In genomic region chr4:703336-704197, GRCh38 we compare ENCODE assay signal across 15 cellular contexts. TPM values are rescaled to one million over a fixed set of nuclear protein-coding genes. Genes with fewer than 3 reads are reported as not detected.
DNase-seq lines count a peak whose midpoint lies in the region; ATAC-seq, FAIRE-seq and TF ChIP-seq lines count a peak whose summit lies in the region.
"Had no signal": no experiment of that assay in that cellular context is flagged by ENCODE, and none has a peak within 500 bp of the region (broad histone marks: within the 10 kb centered on the region; RNA-seq: fewer than 3 reads in every experiment).

No MANE protein-coding gene starts in this region.

- H3K27me3 Mint-ChIP-seq in T-helper 17 cell: no peaks in the 10 kb centered on the region
- H3K27me3 Mint-ChIP-seq: CD4-positive, alpha-beta T cell had no signal

- no peak for FAIRE-seq in HepG2 (lab: Jason Lieb, UNC)
- FAIRE-seq: D721Med, G401.6, GM12891, H1, HTR-8/SVneo had no signal

- TF ChIP-seq RAD21 in HepG2 (CRISPR knock-in tag; IDR thresholded peaks at IDR 0.05): no peak

- no TSS peak for BruUV-seq in HepG2 (replicated peaks; lab: Mats Ljungman, UMichigan)

- H4K20me1 ChIP-seq in HepG2 (ENCODE audit: insufficient read depth, low read length): peaks cover 12% of the 10 kb centered on the region

- intact Hi-C loops in HepG2 (cut with micrococcal nuclease; ENCODE audit: unreplicated experiment) (loop anchor here (2.0 kb wide), 1 partner anchor 17 kb away; no protein-coding TSS in a partner anchor), ovary (cut with DNase I) (no loop called here)

- H3K4me1 ChIP-seq in HepG2 (ENCODE audit: insufficient read depth, low read length) (peaks cover 57% of the 10 kb centered on the region), ovary (ENCODE audit: insufficient read depth) (peaks cover 16% of the 10 kb centered on the region)
- H3K4me1 ChIP-seq: Caco-2 had no signal

- TF ChIP-seq POLR2A in HepG2 (IDR thresholded peaks at IDR 0.05; ENCODE audit: insufficient read depth in 1 of 2, low read depth in 2 of 2, low read length in 2 of 2): no peak
- TF ChIP-seq POLR2A in ovary (IDR thresholded peaks at IDR 0.05): no peak

- no peak overlapping the region for H3K27ac ChIP-seq in HepG2 (ENCODE audit: extremely low read length, insufficient read depth, low read length)
- H3K27ac ChIP-seq in ovary: no peak overlapping the region
- H3K27ac ChIP-seq: C4-2B had no signal

- DNase-seq in T-helper 17 cell: no peak
- no peak for DNase-seq in HepG2 (ENCODE audit: low spot score)
- DNase-seq in ovary: peak in 3 of 5 donors; percentile 36 to 48 (median 45)
- DNase-seq in activated CD8-positive, alpha-beta memory T cell treated with anti-CD3 and anti-CD28 coated beads, Interleukin-2, amount 50 U/mL, for 4 hours: no peak
- DNase-seq in activated CD4-positive, CD25-positive, alpha-beta regulatory T cell treated with anti-CD3 and anti-CD28 coated beads, Interleukin-2, amount 50 U/mL, for 72 hours: no peak
- DNase-seq in AG08395 (ENCODE audit: low spot score): no peak
- DNase-seq: Caco-2; CD4-positive, alpha-beta T cell; H9 had no signal

- H3K4me3 ChIP-seq in HepG2 (replicated peaks in 1 of 3; ENCODE audit: insufficient read depth in 1 of 3, low read depth in 2 of 3, low read length in 3 of 3): peak overlapping the region in 1 of 3 experiments; percentile 38; a peak in 1 of 6 replicates
- no peak overlapping the region for H3K4me3 ChIP-seq in ovary

- in situ Hi-C loops in HepG2 (cut with HindIII; ENCODE audit: extremely low pct_ligation_motif_present, low pct_unique_long_range_greater_than_20kb): no loop called here

- peaks cover 11% of the 10 kb centered on the region for H3K4me1 Mint-ChIP-seq in T-helper 17 cell

- H3K36me3 ChIP-seq in HepG2 (replicated peaks in 1 of 2; ENCODE audit: control insufficient read depth in 1 of 2, insufficient read depth in 2 of 2, low read length in 2 of 2): no peaks in the 10 kb centered on the region
- H3K36me3 ChIP-seq in ovary: no peaks in the 10 kb centered on the region

- POLR2A ChIA-PET in HepG2 (lab: Yijun Ruan, JAX): no interaction called here

- no peak for TF ChIP-seq EP300 in HepG2 (IDR thresholded peaks at IDR 0.05; ENCODE audit: low read depth in 2 of 2, low read length in 2 of 2)
- no peak for TF ChIP-seq EP300 in HepG2 (CRISPR knock-in tag; IDR thresholded peaks at IDR 0.05; ENCODE audit: borderline replicate concordance)
- TF ChIP-seq EP300 in ovary (IDR thresholded peaks at IDR 0.05): no peak

- no peaks in the 10 kb centered on the region for H3K36me3 Mint-ChIP-seq in T-helper 17 cell (ENCODE audit: low read depth)

- 46% methylated on average over 2 of the region's 10 CpGs for WGBS in HepG2 (ENCODE audit: low lambda C conversion rate)
- WGBS in ovary, 3 donors: 79 to 83% (median 82%) methylated on average over 10 of the region's 10 CpGs

- peak overlapping the region; percentile 49; the same call in 1 of the 2 replicates for H3K4me2 ChIP-seq in HepG2 (ENCODE audit: low read depth, low read length)

- peaks cover 3 to 15% of the 10 kb centered on the region in 2 experiments; a peak in 2 of 5 replicates for H3K27me3 ChIP-seq in HepG2 (ENCODE audit: control insufficient read depth in 1 of 2, insufficient read depth in 2 of 2, low read length in 2 of 2)
- H3K27me3 ChIP-seq in ovary: no peaks in the 10 kb centered on the region

- CTCF ChIA-PET in HepG2 (lab: Yijun Ruan, JAX; ENCODE audit: low intra/inter-chr PET ratio, low total read pairs): no interaction called here

- no peaks in the 10 kb centered on the region for H3K9me3 ChIP-seq in T-helper 17 cell (ENCODE audit: control insufficient read depth, low read length, poor library complexity, severe bottlenecking)
- H3K9me3 ChIP-seq in HepG2 (ENCODE audit: low read length): no peaks in the 10 kb centered on the region
- no peaks in the 10 kb centered on the region for H3K9me3 ChIP-seq in ovary
- H3K9me3 ChIP-seq: Caco-2 had no signal

- no peak for TF ChIP-seq CTCF in HepG2 (CRISPR knock-in tag; IDR thresholded peaks at IDR 0.05)
- TF ChIP-seq CTCF in ovary (IDR thresholded peaks at IDR 0.05): no peak

- H3K27ac Mint-ChIP-seq in T-helper 17 cell: no peak overlapping the region
- H3K27ac Mint-ChIP-seq: CD4-positive, alpha-beta T cell had no signal

- H3K79me2 ChIP-seq in HepG2 (ENCODE audit: insufficient read depth, low read length): peaks cover 20% of the 10 kb centered on the region

- H2AFZ ChIP-seq in HepG2 (ENCODE audit: low read length): no peak overlapping the region

- H3K9ac ChIP-seq in HepG2 (ENCODE audit: insufficient read depth, low read depth, low read length): no peak overlapping the region

- no peak for ATAC-seq in T-helper 17 cell
- no peak for ATAC-seq in HepG2

- H3K4me3 Mint-ChIP-seq in T-helper 17 cell: peak overlapping the region; percentile 12
- H3K4me3 Mint-ChIP-seq: H9 had no signal

RNA-seq across cellular contexts. Expression of gene PCGF3, which starts 2.1 kb away (rescaled TPM):
- total RNA-seq in T-helper 17 cell: 10 to 100 TPM; 31.3 to 38.0 TPM
- total RNA-seq in HepG2 (2016; rRNA removed; fragmentation: Illumina TruSeq; extraction: Trizol): 24.2 and 28.6 TPM in 2 replicates
- total RNA-seq in HepG2 (2016; cell fraction: cytosol; rRNA removed; fragmentation: Illumina TruSeq; extraction: Trizol; ENCODE audit: low read depth): 16.2 and 16.7 TPM in 2 replicates
- total RNA-seq in HepG2 (2016; cell fraction: insoluble cytoplasmic fraction; rRNA removed; fragmentation: Illumina TruSeq; extraction: Trizol): 22.5 and 27.7 TPM in 2 replicates
- 36.9 and 38.9 TPM in 2 replicates for total RNA-seq in HepG2 (2016; cell fraction: membrane; rRNA removed; fragmentation: Illumina TruSeq; extraction: Trizol)
- 40.6 and 42.6 TPM in 2 replicates for total RNA-seq in HepG2 (2016; cell fraction: nucleus; rRNA removed; fragmentation: Illumina TruSeq; extraction: Trizol)
- polyA plus RNA-seq in HepG2 (2011; rRNA removed): 66.2 and 80.8 TPM in 2 replicates
- 32.3 and 37.9 TPM in 2 replicates for polyA plus RNA-seq in HepG2 (2011; cell fraction: cytosol; rRNA removed)
- 406 and 428 TPM in 2 replicates for polyA plus RNA-seq in HepG2 (2011; cell fraction: nucleus; rRNA removed)
- polyA plus RNA-seq in HepG2 (2012): 37.8 and 47.7 TPM in 2 replicates
- 13.4 and 15.5 TPM in 2 replicates for polyA plus RNA-seq in HepG2 (2016; cell fraction: cytosol; fragmentation: Illumina TruSeq; extraction: Trizol; ENCODE audit: low read depth)
- 20.0 and 26.4 TPM in 2 replicates for polyA plus RNA-seq in HepG2 (2016; cell fraction: insoluble cytoplasmic fraction; fragmentation: Illumina TruSeq; extraction: Trizol; ENCODE audit: low read depth)
- polyA plus RNA-seq in HepG2 (2016; cell fraction: membrane; fragmentation: Illumina TruSeq; extraction: Trizol; ENCODE audit: low read depth): 26.7 and 30.4 TPM in 2 replicates
- polyA plus RNA-seq in HepG2 (2016; cell fraction: nucleus; fragmentation: Illumina TruSeq; extraction: Trizol; ENCODE audit: insufficient read depth, low read depth): 92.0 and 96.8 TPM in 2 replicates
- 38.9 and 82.6 TPM in 2 replicates for polyA minus RNA-seq in HepG2 (2011; rRNA and poly(A)+ RNA removed; ENCODE audit: low replicate concordance)
- polyA minus RNA-seq in HepG2 (2011; cell fraction: cytosol; rRNA and poly(A)+ RNA removed): 18.1 and 23.5 TPM in 2 replicates
- 119 and 121 TPM in 2 replicates for polyA minus RNA-seq in HepG2 (2011; cell fraction: nucleus; rRNA and poly(A)+ RNA removed)
- total RNA-seq in ovary: 10 to 100 TPM; 33.2 to 51.2 (median 45.3) TPM
- polyA plus RNA-seq in ovary: 10 to 100 TPM; 21.7 to 45.4 TPM

RNA-seq across cellular contexts. Expression of gene SLC49A3, which starts 14.6 kb away (rescaled TPM):
- total RNA-seq in T-helper 17 cell (1 to 10 TPM; 1.1 to 2.7 TPM), HepG2 (2016; rRNA removed; fragmentation: Illumina TruSeq; extraction: Trizol) (0.07 TPM in 1 of 2 replicates, not detected in the other), ovary (1 to 10 TPM; 1.1 to 5.2 (median 2.5) TPM)
- not detected in 2 replicates for total RNA-seq in HepG2 (2016; cell fraction: cytosol; rRNA removed; fragmentation: Illumina TruSeq; extraction: Trizol; ENCODE audit: low read depth)
- total RNA-seq in HepG2 (2016; cell fraction: insoluble cytoplasmic fraction; rRNA removed; fragmentation: Illumina TruSeq; extraction: Trizol): 0.09 TPM in 1 of 2 replicates, not detected in the other
- not detected in 2 replicates for total RNA-seq in HepG2 (2016; cell fraction: membrane; rRNA removed; fragmentation: Illumina TruSeq; extraction: Trizol)
- total RNA-seq in HepG2 (2016; cell fraction: nucleus; rRNA removed; fragmentation: Illumina TruSeq; extraction: Trizol): 0.62 TPM in 1 of 2 replicates, not detected in the other
- polyA plus RNA-seq in HepG2 (2011; rRNA removed) (0.17 and 0.22 TPM in 2 replicates), ovary (1 to 10 TPM in 1 of 2 donors, under 1 TPM in 1; 0.43 to 1.8 TPM)
- polyA plus RNA-seq in HepG2 (2011; cell fraction: cytosol; rRNA removed): 0.10 and 0.16 TPM in 2 replicates
- polyA plus RNA-seq in HepG2 (2011; cell fraction: nucleus; rRNA removed): 1.9 and 2.5 TPM in 2 replicates
- polyA plus RNA-seq in HepG2 (2012): 0.21 and 0.29 TPM in 2 replicates
- polyA plus RNA-seq in HepG2 (2016; cell fraction: cytosol; fragmentation: Illumina TruSeq; extraction: Trizol; ENCODE audit: low read depth): 0.07 TPM in 1 of 2 replicates, not detected in the other
- not detected in 2 replicates for polyA plus RNA-seq in HepG2 (2016; cell fraction: insoluble cytoplasmic fraction; fragmentation: Illumina TruSeq; extraction: Trizol; ENCODE audit: low read depth)
- not detected in 2 replicates for polyA plus RNA-seq in HepG2 (2016; cell fraction: membrane; fragmentation: Illumina TruSeq; extraction: Trizol; ENCODE audit: low read depth)
- polyA plus RNA-seq in HepG2 (2016; cell fraction: nucleus; fragmentation: Illumina TruSeq; extraction: Trizol; ENCODE audit: insufficient read depth, low read depth): 0.53 TPM in 1 of 2 replicates, not detected in the other
- polyA minus RNA-seq in HepG2 (2011; rRNA and poly(A)+ RNA removed; ENCODE audit: low replicate concordance): 0.12 TPM in 1 of 2 replicates, not detected in the other
- not detected in 2 replicates for polyA minus RNA-seq in HepG2 (2011; cell fraction: cytosol; rRNA and poly(A)+ RNA removed)
- 0.25 and 0.26 TPM in 2 replicates for polyA minus RNA-seq in HepG2 (2011; cell fraction: nucleus; rRNA and poly(A)+ RNA removed)

RNA-seq across cellular contexts. Expression of gene MYL5, which starts 29.2 kb away (rescaled TPM):
- total RNA-seq in T-helper 17 cell (10 to 100 TPM; 20.3 to 22.9 TPM), HepG2 (2016; rRNA removed; fragmentation: Illumina TruSeq; extraction: Trizol) (11.0 and 16.0 TPM in 2 replicates), ovary (10 to 100 TPM in 4 of 7 donors, 1 to 10 TPM in 3; 4.0 to 18.3 (median 10.0) TPM)
- total RNA-seq in HepG2 (2016; cell fraction: cytosol; rRNA removed; fragmentation: Illumina TruSeq; extraction: Trizol; ENCODE audit: low read depth): 6.7 and 8.0 TPM in 2 replicates
- total RNA-seq in HepG2 (2016; cell fraction: insoluble cytoplasmic fraction; rRNA removed; fragmentation: Illumina TruSeq; extraction: Trizol): 10.1 and 16.2 TPM in 2 replicates
- total RNA-seq in HepG2 (2016; cell fraction: membrane; rRNA removed; fragmentation: Illumina TruSeq; extraction: Trizol): 7.6 and 8.2 TPM in 2 replicates
- 15.9 and 16.6 TPM in 2 replicates for total RNA-seq in HepG2 (2016; cell fraction: nucleus; rRNA removed; fragmentation: Illumina TruSeq; extraction: Trizol)
- polyA plus RNA-seq in HepG2 (2011; rRNA removed) (6.5 and 11.5 TPM in 2 replicates), ovary (1 to 10 TPM; 6.4 to 6.5 TPM)
- polyA plus RNA-seq in HepG2 (2011; cell fraction: cytosol; rRNA removed): 4.1 and 4.4 TPM in 2 replicates
- polyA plus RNA-seq in HepG2 (2011; cell fraction: nucleus; rRNA removed): 40.0 and 46.9 TPM in 2 replicates
- 7.4 and 8.9 TPM in 2 replicates for polyA plus RNA-seq in HepG2 (2012)
- polyA plus RNA-seq in HepG2 (2016; cell fraction: cytosol; fragmentation: Illumina TruSeq; extraction: Trizol; ENCODE audit: low read depth): 4.4 and 5.5 TPM in 2 replicates
- 8.5 and 12.2 TPM in 2 replicates for polyA plus RNA-seq in HepG2 (2016; cell fraction: insoluble cytoplasmic fraction; fragmentation: Illumina TruSeq; extraction: Trizol; ENCODE audit: low read depth)
- polyA plus RNA-seq in HepG2 (2016; cell fraction: membrane; fragmentation: Illumina TruSeq; extraction: Trizol; ENCODE audit: low read depth): 4.9 and 6.3 TPM in 2 replicates
- polyA plus RNA-seq in HepG2 (2016; cell fraction: nucleus; fragmentation: Illumina TruSeq; extraction: Trizol; ENCODE audit: insufficient read depth, low read depth): 33.7 and 41.8 TPM in 2 replicates
- 3.4 and 4.4 TPM in 2 replicates for polyA minus RNA-seq in HepG2 (2011; rRNA and poly(A)+ RNA removed; ENCODE audit: low replicate concordance)
- 1.4 TPM in 1 of 2 replicates, not detected in the other for polyA minus RNA-seq in HepG2 (2011; cell fraction: cytosol; rRNA and poly(A)+ RNA removed)
- polyA minus RNA-seq in HepG2 (2011; cell fraction: nucleus; rRNA and poly(A)+ RNA removed): 11.8 and 15.5 TPM in 2 replicates

RNA-seq across cellular contexts. Expression of gene ATP5ME, which starts 29.5 kb away (rescaled TPM):
- total RNA-seq in T-helper 17 cell: 100 to 1,000 TPM in 1 of 2 donors, 10 to 100 TPM in 1; 98.4 to 120 TPM
- 753 and 1,048 TPM in 2 replicates for total RNA-seq in HepG2 (2016; rRNA removed; fragmentation: Illumina TruSeq; extraction: Trizol)
- 458 and 593 TPM in 2 replicates for total RNA-seq in HepG2 (2016; cell fraction: cytosol; rRNA removed; fragmentation: Illumina TruSeq; extraction: Trizol; ENCODE audit: low read depth)
- 792 and 1,109 TPM in 2 replicates for total RNA-seq in HepG2 (2016; cell fraction: insoluble cytoplasmic fraction; rRNA removed; fragmentation: Illumina TruSeq; extraction: Trizol)
- 613 and 660 TPM in 2 replicates for total RNA-seq in HepG2 (2016; cell fraction: membrane; rRNA removed; fragmentation: Illumina TruSeq; extraction: Trizol)
- 219 and 249 TPM in 2 replicates for total RNA-seq in HepG2 (2016; cell fraction: nucleus; rRNA removed; fragmentation: Illumina TruSeq; extraction: Trizol)
- polyA plus RNA-seq in HepG2 (2011; rRNA removed): 301 and 305 TPM in 2 replicates
- polyA plus RNA-seq in HepG2 (2011; cell fraction: cytosol; rRNA removed): 507 and 666 TPM in 2 replicates
- polyA plus RNA-seq in HepG2 (2011; cell fraction: nucleus; rRNA removed): 133 and 152 TPM in 2 replicates
- polyA plus RNA-seq in HepG2 (2012): 451 and 767 TPM in 2 replicates
- 482 and 603 TPM in 2 replicates for polyA plus RNA-seq in HepG2 (2016; cell fraction: cytosol; fragmentation: Illumina TruSeq; extraction: Trizol; ENCODE audit: low read depth)
- polyA plus RNA-seq in HepG2 (2016; cell fraction: insoluble cytoplasmic fraction; fragmentation: Illumina TruSeq; extraction: Trizol; ENCODE audit: low read depth): 926 and 995 TPM in 2 replicates
- polyA plus RNA-seq in HepG2 (2016; cell fraction: membrane; fragmentation: Illumina TruSeq; extraction: Trizol; ENCODE audit: low read depth): 496 and 594 TPM in 2 replicates
- 426 and 431 TPM in 2 replicates for polyA plus RNA-seq in HepG2 (2016; cell fraction: nucleus; fragmentation: Illumina TruSeq; extraction: Trizol; ENCODE audit: insufficient read depth, low read depth)
- 68.8 and 71.4 TPM in 2 replicates for polyA minus RNA-seq in HepG2 (2011; rRNA and poly(A)+ RNA removed; ENCODE audit: low replicate concordance)
- 62.0 and 63.6 TPM in 2 replicates for polyA minus RNA-seq in HepG2 (2011; cell fraction: cytosol; rRNA and poly(A)+ RNA removed)
- polyA minus RNA-seq in HepG2 (2011; cell fraction: nucleus; rRNA and poly(A)+ RNA removed): 23.6 and 38.7 TPM in 2 replicates
- 100 to 1,000 TPM; 180 to 267 (median 189) TPM for total RNA-seq in ovary
- polyA plus RNA-seq in ovary: 100 to 1,000 TPM; 207 to 359 TPM

Comparison
In these comparisons a context has a peak if more than half of its experiments do, and no peak if none do; other contexts are left out.
1. DNase-seq: peak in ovary (3 of 5); none in T-helper 17 cell (0 of 3), HepG2 (single experiment), activated CD8-positive, alpha-beta memory T cell treated with anti-CD3 and anti-CD28 coated beads, Interleukin-2, amount 50 U/mL, for 4 hours (single experiment), activated CD4-positive, CD25-positive, alpha-beta regulatory T cell treated with anti-CD3 and anti-CD28 coated beads, Interleukin-2, amount 50 U/mL, for 72 hours (single experiment) and AG08395 (single experiment).